In genomic region chr15:70478251-70478990, GRCh38 we compare ENCODE assay signal across 9 cellular contexts.
DNase-seq lines count a peak whose midpoint lies in the region; ATAC-seq and TF ChIP-seq lines count a peak whose summit lies in the region.
"Had no signal": no experiment of that assay in that cellular context is flagged by ENCODE, and none has a peak within 500 bp of the region (broad histone marks: within the 10 kb centered on the region; RNA-seq: fewer than 3 reads in every experiment).

No MANE protein-coding gene starts in this region.

- H3K27ac ChIP-seq in endodermal cell (ENCODE audit: low read depth, low read length) (no peak overlapping the region), esophagus muscularis mucosa (replicated peaks in 1 of 4) (no peak overlapping the region)

- peak; percentile 4 to 6 for ATAC-seq in activated T-cell treated with anti-CD3 and anti-CD28 coated beads, Interleukin-2, amount 50 U/mL, for 4 hours
- ATAC-seq in HG03108 (IDR thresholded peaks at IDR 0.05; ENCODE audit: unreplicated experiment) (peak; percentile 33), GM18858 (IDR thresholded peaks at IDR 0.05; ENCODE audit: unreplicated experiment) (no peak)
- peak; percentile 67 for ATAC-seq in stimulated activated memory B cell treated with anti-CD40 and anti-IgM and Interleukin-4, amounts not matched to agents 10 μg/mL and 1 μg/mL and 100 μg/mL, for 72 hours

- no peak overlapping the region for H3K9ac ChIP-seq in endodermal cell (ENCODE audit: extremely low read depth, low read length, poor library complexity, severe bottlenecking)

- no peak for TF ChIP-seq EP300 in esophagus muscularis mucosa (IDR thresholded peaks at IDR 0.05)

- no peak overlapping the region for H3K4me3 ChIP-seq in endodermal cell (ENCODE audit: low read length)
- no peak overlapping the region for H3K4me3 ChIP-seq in esophagus muscularis mucosa

- 87 to 88% methylated on average over 13 to 19 of the region's 19 CpGs for WGBS in endodermal cell (ENCODE audit: insufficient coverage in 1 of 2, insufficient read length in 1 of 2), 2 experiments
- 90% methylated on average over 18 of the region's 19 CpGs for WGBS in esophagus muscularis mucosa

- no peaks in the 10 kb centered on the region for H3K27me3 ChIP-seq in endodermal cell (ENCODE audit: control insufficient read depth, insufficient read depth, low read length, poor library complexity, severe bottlenecking)
- H3K27me3 ChIP-seq in esophagus muscularis mucosa: no peaks in the 10 kb centered on the region

- intact Hi-C loops in activated T-helper 1 cell treated with anti-CD3 and anti-CD28 coated beads, Interleukin-12 subunit alpha, Interleukin-12 subunit beta, Interleukin-2, Interleukin-4 antibody, amounts not matched to agents 30 ng/mL and 10 ng/mL and 1 ng/mL, durations not matched to agents 14 hours and 24 hours and 36 hours (cut with micrococcal nuclease): loop anchor here (5.0 kb wide), 1 partner anchor 34 kb away; no protein-coding TSS in a partner anchor
- intact Hi-C loops in esophagus muscularis mucosa (cut with DNase I): no loop called here

- TF ChIP-seq POLR2A in esophagus muscularis mucosa (IDR thresholded peaks at IDR 0.05; ENCODE audit: low read depth): no peak

- H3K27me3 Mint-ChIP-seq in activated T-cell treated with anti-CD3 and anti-CD28 coated beads, Interleukin-2, amount 50 U/mL, for 4 hours (ENCODE audit: low read depth): peaks cover 31% of the 10 kb centered on the region
- H3K27me3 Mint-ChIP-seq in activated T-helper 1 cell treated with anti-CD3 and anti-CD28 coated beads, Interleukin-12 subunit alpha, Interleukin-12 subunit beta, Interleukin-2, Interleukin-4 antibody, amounts not matched to agents 30 ng/mL and 10 ng/mL and 1 ng/mL, durations not matched to agents 14 hours and 24 hours and 36 hours (ENCODE audit: insufficient read depth): peaks cover 54% of the 10 kb centered on the region
- peaks cover 10% of the 10 kb centered on the region for H3K27me3 Mint-ChIP-seq in stimulated activated memory B cell treated with anti-CD40 and anti-IgM and Interleukin-4, amounts not matched to agents 10 μg/mL and 1 μg/mL and 100 μg/mL, for 72 hours
- peaks cover 26% of the 10 kb centered on the region for H3K27me3 Mint-ChIP-seq in endodermal cell (ENCODE audit: insufficient read depth)

- H3K4me1 ChIP-seq in endodermal cell (ENCODE audit: control insufficient read depth, insufficient read depth, low read length): no peaks in the 10 kb centered on the region
- peaks cover 7 to 33% (median 22%) of the 10 kb centered on the region in 4 donors for H3K4me1 ChIP-seq in esophagus muscularis mucosa

- no peaks in the 10 kb centered on the region for H3K9me3 Mint-ChIP-seq in activated T-cell treated with anti-CD3 and anti-CD28 coated beads, Interleukin-2, amount 50 U/mL, for 4 hours
- H3K9me3 Mint-ChIP-seq in activated T-helper 1 cell treated with anti-CD3 and anti-CD28 coated beads, Interleukin-12 subunit alpha, Interleukin-12 subunit beta, Interleukin-2, Interleukin-4 antibody, amounts not matched to agents 30 ng/mL and 10 ng/mL and 1 ng/mL, durations not matched to agents 14 hours and 24 hours and 36 hours: no peaks in the 10 kb centered on the region
- H3K9me3 Mint-ChIP-seq in stimulated activated memory B cell treated with anti-CD40 and anti-IgM and Interleukin-4, amounts not matched to agents 10 μg/mL and 1 μg/mL and 100 μg/mL, for 72 hours: peaks cover 3% of the 10 kb centered on the region
- H3K9me3 Mint-ChIP-seq in endodermal cell: no peaks in the 10 kb centered on the region

- H3K4me1 Mint-ChIP-seq in activated T-cell treated with anti-CD3 and anti-CD28 coated beads, Interleukin-2, amount 50 U/mL, for 4 hours (ENCODE audit: low read depth): peaks cover 45% of the 10 kb centered on the region
- peaks cover 81% of the 10 kb centered on the region for H3K4me1 Mint-ChIP-seq in activated T-helper 1 cell treated with anti-CD3 and anti-CD28 coated beads, Interleukin-12 subunit alpha, Interleukin-12 subunit beta, Interleukin-2, Interleukin-4 antibody, amounts not matched to agents 30 ng/mL and 10 ng/mL and 1 ng/mL, durations not matched to agents 14 hours and 24 hours and 36 hours (ENCODE audit: low read depth)
- peaks cover 43% of the 10 kb centered on the region for H3K4me1 Mint-ChIP-seq in stimulated activated memory B cell treated with anti-CD40 and anti-IgM and Interleukin-4, amounts not matched to agents 10 μg/mL and 1 μg/mL and 100 μg/mL, for 72 hours
- peaks cover 2% of the 10 kb centered on the region for H3K4me1 Mint-ChIP-seq in endodermal cell

- H3K36me3 ChIP-seq in endodermal cell (ENCODE audit: control insufficient read depth, insufficient read depth, low read length): no peaks in the 10 kb centered on the region
- H3K36me3 ChIP-seq in esophagus muscularis mucosa: no peaks in the 10 kb centered on the region

- H3K4me3 Mint-ChIP-seq in activated T-cell treated with anti-CD3 and anti-CD28 coated beads, Interleukin-2, amount 50 U/mL, for 4 hours: no peak overlapping the region
- H3K4me3 Mint-ChIP-seq in activated T-helper 1 cell treated with anti-CD3 and anti-CD28 coated beads, Interleukin-12 subunit alpha, Interleukin-12 subunit beta, Interleukin-2, Interleukin-4 antibody, amounts not matched to agents 30 ng/mL and 10 ng/mL and 1 ng/mL, durations not matched to agents 14 hours and 24 hours and 36 hours: peak overlapping the region; percentile 63
- H3K4me3 Mint-ChIP-seq in stimulated activated memory B cell treated with anti-CD40 and anti-IgM and Interleukin-4, amounts not matched to agents 10 μg/mL and 1 μg/mL and 100 μg/mL, for 72 hours: peak overlapping the region; percentile 1
- no peak overlapping the region for H3K4me3 Mint-ChIP-seq in endodermal cell

- TF ChIP-seq CTCF in endodermal cell (conservative IDR thresholded peaks at IDR 0.05) (no peak), esophagus muscularis mucosa (IDR thresholded peaks at IDR 0.05) (no peak)

- H3K9me3 ChIP-seq in endodermal cell (ENCODE audit: control insufficient read depth, low read length): no peaks in the 10 kb centered on the region
- H3K9me3 ChIP-seq in esophagus muscularis mucosa: no peaks in the 10 kb centered on the region

- DNase-seq in activated T-cell treated with anti-CD3 and anti-CD28 coated beads, Interleukin-2, amount 50 U/mL, for 4 hours: no peak
- no peak for DNase-seq in activated T-cell treated with anti-CD3 and anti-CD28 coated beads for 4 hours
- DNase-seq in activated T-helper 1 cell treated with anti-CD3 and anti-CD28 coated beads, Interleukin-12 subunit alpha, Interleukin-12 subunit beta, Interleukin-2, Interleukin-4 antibody, amounts not matched to agents 30 ng/mL and 10 ng/mL and 1 ng/mL, durations not matched to agents 14 hours and 24 hours and 36 hours (ENCODE audit: low spot score): no peak
- no peak for DNase-seq in endodermal cell
- no peak for DNase-seq in esophagus muscularis mucosa (ENCODE audit: extremely low spot score)
- DNase-seq: COR-L47 had no signal

- H3K36me3 Mint-ChIP-seq in activated T-cell treated with anti-CD3 and anti-CD28 coated beads, Interleukin-2, amount 50 U/mL, for 4 hours (ENCODE audit: insufficient read depth): no peaks in the 10 kb centered on the region
- H3K36me3 Mint-ChIP-seq in activated T-helper 1 cell treated with anti-CD3 and anti-CD28 coated beads, Interleukin-12 subunit alpha, Interleukin-12 subunit beta, Interleukin-2, Interleukin-4 antibody, amounts not matched to agents 30 ng/mL and 10 ng/mL and 1 ng/mL, durations not matched to agents 14 hours and 24 hours and 36 hours (ENCODE audit: low read depth): peaks cover 8% of the 10 kb centered on the region
- no peaks in the 10 kb centered on the region for H3K36me3 Mint-ChIP-seq in stimulated activated memory B cell treated with anti-CD40 and anti-IgM and Interleukin-4, amounts not matched to agents 10 μg/mL and 1 μg/mL and 100 μg/mL, for 72 hours
- H3K36me3 Mint-ChIP-seq in endodermal cell (ENCODE audit: low read depth): no peaks in the 10 kb centered on the region

- H3K27ac Mint-ChIP-seq in activated T-helper 1 cell treated with anti-CD3 and anti-CD28 coated beads, Interleukin-12 subunit alpha, Interleukin-12 subunit beta, Interleukin-2, Interleukin-4 antibody, amounts not matched to agents 30 ng/mL and 10 ng/mL and 1 ng/mL, durations not matched to agents 14 hours and 24 hours and 36 hours: peak overlapping the region; percentile 76
- H3K27ac Mint-ChIP-seq in stimulated activated memory B cell treated with anti-CD40 and anti-IgM and Interleukin-4, amounts not matched to agents 10 μg/mL and 1 μg/mL and 100 μg/mL, for 72 hours: peak overlapping the region; percentile 62
- H3K27ac Mint-ChIP-seq in endodermal cell: no peak overlapping the region

Comparison
In these comparisons a context has a peak if more than half of its experiments do, and no peak if none do; other contexts are left out.
1. H3K4me3 Mint-ChIP-seq: peak in activated T-helper 1 cell treated with anti-CD3 and anti-CD28 coated beads, Interleukin-12 subunit alpha, Interleukin-12 subunit beta, Interleukin-2, Interleukin-4 antibody, amounts not matched to agents 30 ng/mL and 10 ng/mL and 1 ng/mL, durations not matched to agents 14 hours and 24 hours and 36 hours (single experiment) and stimulated activated memory B cell treated with anti-CD40 and anti-IgM and Interleukin-4, amounts not matched to agents 10 μg/mL and 1 μg/mL and 100 μg/mL, for 72 hours (single experiment); none in activated T-cell treated with anti-CD3 and anti-CD28 coated beads, Interleukin-2, amount 50 U/mL, for 4 hours (single experiment) and endodermal cell (single experiment).